1 cellular context compared by ENCODE assay signal in genomic region chr19:55484571-55485438, GRCh38.
TF ChIP-seq lines count a peak whose summit lies in the region.

Gene NAT14, plus strand, starts transcription at chr19:55485188. Its CDS starts 521 bp downstream, at chr19:55485709.

TF ChIP-seq in GM12878, 131 proteins besides CTCF, POLR2A, EP300 and RAD21 (continued from another document):
- TF ChIP-seq YY1 (IDR thresholded peaks at IDR 0.05; ENCODE audit: low read depth, low read length) (peak; percentile 36; the same call in 1 of the 2 replicates), ZNF687 (IDR thresholded peaks at IDR 0.05) (no peak), IKZF1 (conservative IDR thresholded peaks at IDR 0.05) (peak; percentile 26; the same call in 1 of the 2 replicates), BCL11A (IDR thresholded peaks at IDR 0.05; ENCODE audit: low read depth, low read length) (no peak), RELA (IDR thresholded peaks at IDR 0.05; ENCODE audit: borderline replicate concordance, partially characterized antibody) (no peak), EGR1 (IDR thresholded peaks at IDR 0.05; ENCODE audit: borderline replicate concordance in 1 of 2, low read depth in 2 of 2, low read length in 2 of 2) (no peak), SREBF1 (IDR thresholded peaks at IDR 0.05; ENCODE audit: low read length) (no peak), SKIL (IDR thresholded peaks at IDR 0.05; ENCODE audit: low read depth, poor library complexity, severe bottlenecking) (no peak), SUZ12 (IDR thresholded peaks at IDR 0.05; ENCODE audit: unreplicated experiment) (no peak), PAX5 (IDR thresholded peaks at IDR 0.05; ENCODE audit: borderline replicate concordance, low read depth, low read length) (0 out of 2 replicates have a peak, but pooled peaks have one; percentile 21), NBN (IDR thresholded peaks at IDR 0.05) (0 out of 2 replicates have a peak, but pooled peaks have one; percentile 42), LARP7 (IDR thresholded peaks at IDR 0.05) (peak; percentile 41), ZBTB4 (CRISPR knock-in tag; IDR thresholded peaks at IDR 0.05) (no peak), CREM (IDR thresholded peaks at IDR 0.05; ENCODE audit: low read depth) (peak; percentile 95), BRCA1 (IDR thresholded peaks at IDR 0.05; ENCODE audit: low read depth, low read length) (no peak), TAF1 (IDR thresholded peaks at IDR 0.05; ENCODE audit: borderline replicate concordance, low read depth, low read length) (peak; percentile 35; the same call in 1 of the 2 replicates), PAX8 (IDR thresholded peaks at IDR 0.05) (no peak), BCL3 (IDR thresholded peaks at IDR 0.05; ENCODE audit: borderline replicate concordance, insufficient read depth, low read depth, low read length, poor library complexity, severe bottlenecking) (peak; percentile 48), NR2F1 (conservative IDR thresholded peaks at IDR 0.05) (peak; percentile 45; the same call in 1 of the 2 replicates), ETV6 (conservative IDR thresholded peaks at IDR 0.05 in 1 of 2, IDR thresholded peaks at IDR 0.05 in 1 of 2; ENCODE audit: borderline replicate concordance in 1 of 2, low read depth in 1 of 2) (no peak), TCF7 (IDR thresholded peaks at IDR 0.05; ENCODE audit: borderline replicate concordance) (no peak), NR2C2 (IDR thresholded peaks at IDR 0.05; ENCODE audit: borderline replicate concordance, control insufficient read depth, insufficient read length, low read depth) (no peak), MTA2 (IDR thresholded peaks at IDR 0.05; ENCODE audit: low read depth) (no peak), BHLHE40 (IDR thresholded peaks at IDR 0.05; ENCODE audit: borderline replicate concordance in 1 of 2, low read depth in 2 of 2, low read length in 1 of 2) (0 out of 4 replicates have a peak, but pooled peaks of 1 of the 2 experiments have one; percentile 14)
